Comparison of ENCODE assay signal across 10 cellular contexts in the genomic region with DNA sequence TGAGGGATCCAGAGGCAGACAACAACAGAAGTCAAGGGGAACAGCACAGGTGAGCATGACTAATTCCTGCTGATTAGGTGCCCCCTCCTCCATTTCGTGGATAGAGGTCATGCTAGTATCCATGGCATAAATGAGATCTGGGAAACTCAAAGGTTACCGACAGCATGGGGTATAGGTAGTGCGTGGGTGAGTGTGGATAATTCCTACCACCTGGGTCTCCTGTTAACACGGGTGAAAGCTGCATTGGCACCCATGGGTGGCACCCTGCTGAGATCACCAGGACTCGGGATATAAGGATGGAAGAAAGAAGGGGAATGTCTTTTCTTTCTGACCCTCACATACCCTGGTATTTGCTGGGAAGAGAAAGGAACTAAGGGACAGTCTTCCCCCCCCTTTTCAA.
"Had no signal": no experiment of that assay in that cellular context is flagged by ENCODE, and none has a peak within 500 bp of the region (broad histone marks: within the 10 kb centered on the region; RNA-seq: fewer than 3 reads in every experiment).

No MANE protein-coding gene starts in this region.

- H3K4me3 ChIP-seq: GM23338 had no signal

- H2AFZ ChIP-seq: GM23338 had no signal

- FAIRE-seq: H1, H54 had no signal

- H3K27ac Mint-ChIP-seq: GM23338, H9 had no signal

- DNase-seq: H9, HCEC 1CT, IMR-90, Karpas-422, KBM-7 had no signal

- H3K4me1 Mint-ChIP-seq: GM23338, H9 had no signal

- H3K4me3 Mint-ChIP-seq: GM23338, H9 had no signal

- ATAC-seq: GM23338 had no signal

- H3K4me2 ChIP-seq: GM23338, KMS-11 had no signal

- H3K27ac ChIP-seq: HL-60, KMS-11 had no signal

- H3K9ac ChIP-seq: KMS-11 had no signal
